In the genomic region with DNA sequence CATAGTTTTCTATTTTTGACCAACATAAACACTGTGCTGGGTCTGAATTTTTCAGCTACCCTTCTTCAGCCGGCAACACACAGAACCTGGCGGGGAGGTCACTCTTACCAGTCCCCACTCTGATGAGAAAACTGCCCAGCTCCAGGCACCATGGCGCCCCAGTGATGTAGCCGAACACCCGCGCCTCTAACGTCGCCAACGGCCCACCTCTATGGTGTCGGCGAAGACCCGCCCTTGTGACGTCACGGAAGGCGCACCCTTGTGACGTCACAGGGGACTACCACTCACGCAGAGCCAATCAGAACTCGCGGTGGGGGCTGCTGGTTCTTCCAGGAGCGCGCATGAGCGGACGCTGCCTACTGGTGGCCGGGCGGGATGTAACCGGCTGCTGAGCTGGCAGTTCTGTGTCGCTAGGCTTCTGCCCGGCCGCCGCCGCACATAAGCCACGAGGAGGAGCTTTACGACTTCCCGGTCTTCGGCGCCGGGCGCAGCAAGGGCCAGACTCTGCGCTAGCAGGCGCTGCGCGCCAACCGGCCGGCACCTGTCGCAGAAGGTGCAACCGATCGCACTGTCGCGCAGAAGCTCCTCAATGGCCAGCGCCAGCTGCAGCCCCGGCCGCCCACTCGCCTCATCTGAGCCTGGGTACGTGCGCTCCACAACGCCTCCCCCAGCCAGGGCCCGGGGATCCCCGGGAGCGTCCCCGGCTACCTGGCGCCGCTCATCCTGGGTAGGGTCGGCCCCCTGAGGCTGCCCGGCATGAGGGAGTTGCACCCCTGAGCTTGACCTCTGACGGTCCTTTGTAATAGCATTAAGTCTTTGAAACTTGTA, we compare ENCODE assay signal across 8 cellular contexts.
A peak's percentile ranks its signal among the peaks of the same experiment; 100 is the strongest.
DNase-seq lines count a peak whose midpoint lies in the region; ATAC-seq and TF ChIP-seq lines count a peak whose summit lies in the region.
"Not testable (repeated sequence)": the region's sequence is repeated elsewhere in the genome, so short reads cannot be mapped to it uniquely, and the experiment has no call there.

No MANE protein-coding gene starts in this region.

- H3K4me3 Mint-ChIP-seq in CD8-positive, alpha-beta T cell = peak overlapping the region; percentile 98
- peak overlapping the region; percentile 97 for H3K4me3 Mint-ChIP-seq in activated naive CD8-positive, alpha-beta T cell treated with anti-CD3 and anti-CD28 coated beads, Interleukin-2, amount 10 ng/mL, durations not matched to agents 7 days and 5 days
- peak overlapping the region; percentile 80 to 99 (median 96) for H3K4me3 Mint-ChIP-seq in naive thymus-derived CD4-positive, alpha-beta T cell

- H3K4me1 Mint-ChIP-seq in CD8-positive, alpha-beta T cell (ENCODE audit: low read depth); activated naive CD8-positive, alpha-beta T cell treated with anti-CD3 and anti-CD28 coated beads, Interleukin-2, amount 10 ng/mL, durations not matched to agents 7 days and 5 days: not testable (repeated sequence)
- H3K4me1 Mint-ChIP-seq in naive thymus-derived CD4-positive, alpha-beta T cell = peaks cover 0 to 11% (median 9%) of the 10 kb centered on the region in 7 donors

- not testable (repeated sequence) for H3K27me3 ChIP-seq in CD8-positive, alpha-beta T cell (ENCODE audit: insufficient read depth, low read length); naive thymus-derived CD4-positive, alpha-beta T cell (ENCODE audit: control insufficient read depth in 2 of 2, insufficient read depth in 2 of 2, low read length in 2 of 2)

- not testable (repeated sequence) for H3K9me3 Mint-ChIP-seq in CD8-positive, alpha-beta T cell; activated naive CD8-positive, alpha-beta T cell treated with anti-CD3 and anti-CD28 coated beads, Interleukin-2, amount 10 ng/mL, durations not matched to agents 7 days and 5 days; naive thymus-derived CD4-positive, alpha-beta T cell

- intact Hi-C loops in CD8-positive, alpha-beta T cell (cut with DNase I, micrococcal nuclease) = loop anchor here in 1 of 2 experiments (2.0 to 10.0 kb wide), 2 partner anchors 48 to 336 kb away; a partner anchor contains a TSS
- intact Hi-C loops in naive thymus-derived CD4-positive, alpha-beta T cell (cut with micrococcal nuclease) = loop anchor here in 1 of 2 donors (10.0 kb wide), 1 partner anchor 46 kb away; no protein-coding TSS in a partner anchor

- not testable (repeated sequence) for H3K36me3 Mint-ChIP-seq in CD8-positive, alpha-beta T cell; activated naive CD8-positive, alpha-beta T cell treated with anti-CD3 and anti-CD28 coated beads, Interleukin-2, amount 10 ng/mL, durations not matched to agents 7 days and 5 days; naive thymus-derived CD4-positive, alpha-beta T cell

- ATAC-seq in CD8-positive, alpha-beta T cell = peak; percentile 99
- ATAC-seq in GM19397 (IDR thresholded peaks at IDR 0.05; ENCODE audit: unreplicated experiment) = peak; percentile 100
- ATAC-seq in HG03280 (IDR thresholded peaks at IDR 0.05; ENCODE audit: unreplicated experiment) = peak; percentile 99
- peak; percentile 100 for ATAC-seq in SK-N-SH treated with all-trans-retinoic acid at 6 μM for 48 hours
- peak; percentile 100 for ATAC-seq in activated naive CD8-positive, alpha-beta T cell treated with anti-CD3 and anti-CD28 coated beads, Interleukin-2, amount 10 ng/mL, durations not matched to agents 7 days and 5 days (ENCODE audit: low read depth)
- peak; percentile 99 for ATAC-seq in naive thymus-derived CD4-positive, alpha-beta T cell

- not testable (repeated sequence) for H3K27me3 Mint-ChIP-seq in CD8-positive, alpha-beta T cell (ENCODE audit: low read depth); activated naive CD8-positive, alpha-beta T cell treated with anti-CD3 and anti-CD28 coated beads, Interleukin-2, amount 10 ng/mL, durations not matched to agents 7 days and 5 days; naive thymus-derived CD4-positive, alpha-beta T cell

- H3K9me3 ChIP-seq in CD8-positive, alpha-beta T cell (ENCODE audit: low read length); naive thymus-derived CD4-positive, alpha-beta T cell (ENCODE audit: control insufficient read depth in 2 of 3, low read length in 3 of 3): not testable (repeated sequence)

- not testable (repeated sequence) for TF ChIP-seq CTCF in CD8-positive, alpha-beta T cell (IDR thresholded peaks at IDR 0.05)

- H3K4me3 ChIP-seq in CD8-positive, alpha-beta T cell (ENCODE audit: low read depth, low read length) = peak overlapping the region; percentile 60
- H3K4me3 ChIP-seq in naive thymus-derived CD4-positive, alpha-beta T cell (ENCODE audit: low read length) = peak overlapping the region; percentile 70

- peak overlapping the region; percentile 78 for H3K27ac ChIP-seq in CD8-positive, alpha-beta T cell (ENCODE audit: low read depth, low read length)
- H3K27ac ChIP-seq in naive thymus-derived CD4-positive, alpha-beta T cell (ENCODE audit: low read depth, low read length) = peak overlapping the region; percentile 80

- H3K36me3 ChIP-seq in CD8-positive, alpha-beta T cell (ENCODE audit: insufficient read depth, low read length); naive thymus-derived CD4-positive, alpha-beta T cell (ENCODE audit: control insufficient read depth in 2 of 3, insufficient read depth in 3 of 3, low read length in 3 of 3): not testable (repeated sequence)

- DNase-seq in CD8-positive, alpha-beta T cell = peak; percentile 98 to 99 (median 98)
- DNase-seq in activated naive CD8-positive, alpha-beta T cell treated with anti-CD3 and anti-CD28 coated beads, Interleukin-2, amount 10 ng/mL, durations not matched to agents 7 days and 5 days = peak; percentile 99
- peak; percentile 95 for DNase-seq in foreskin melanocyte
- DNase-seq in naive thymus-derived CD4-positive, alpha-beta T cell = peak; percentile 97 to 99 (median 99)
- DNase-seq in stimulated activated CD8-positive, alpha-beta memory T cell treated with anti-CD3 and anti-CD28 coated beads, Interleukin-15, amount 100 ng/mL, for 48 hours (ENCODE audit: low read depth in 2 of 2) = peak; percentile 99

- CTCF ChIA-PET in CD8-positive, alpha-beta T cell (lab: Charles Lee) = interaction anchor here (1.4 kb wide), 1 partner anchor 80 kb away, joined by 3 read pairs; no protein-coding TSS in a partner anchor
- CTCF ChIA-PET in naive thymus-derived CD4-positive, alpha-beta T cell (lab: Charles Lee) = not testable (repeated sequence)

- not testable (repeated sequence) for H3K4me1 ChIP-seq in CD8-positive, alpha-beta T cell (ENCODE audit: insufficient read depth, low read length); naive thymus-derived CD4-positive, alpha-beta T cell (ENCODE audit: control insufficient read depth in 2 of 2, insufficient read depth in 2 of 2, low read length in 2 of 2)

- peak overlapping the region; percentile 100 for H3K27ac Mint-ChIP-seq in CD8-positive, alpha-beta T cell
- H3K27ac Mint-ChIP-seq in activated naive CD8-positive, alpha-beta T cell treated with anti-CD3 and anti-CD28 coated beads, Interleukin-2, amount 10 ng/mL, durations not matched to agents 7 days and 5 days = peak overlapping the region; percentile 99
- H3K27ac Mint-ChIP-seq in naive thymus-derived CD4-positive, alpha-beta T cell = peak overlapping the region; percentile 95 to 100 (median 100)

- POLR2A ChIA-PET in CD8-positive, alpha-beta T cell (lab: Charles Lee) = interaction anchor here (0.9 to 1.4 kb wide), 3 partner anchors 79 to 262 kb away, joined by 3 to 5 read pairs (median 4); a partner anchor contains a TSS
- POLR2A ChIA-PET in activated naive CD8-positive, alpha-beta T cell treated with anti-CD3 and anti-CD28 coated beads, Interleukin-2, amount 10 ng/mL, durations not matched to agents 7 days and 5 days (lab: Charles Lee) = interaction anchor here (0.7 to 1.0 kb wide), 2 partner anchors 65 to 162 kb away, joined by 3 read pairs; no protein-coding TSS in a partner anchor
- POLR2A ChIA-PET in naive thymus-derived CD4-positive, alpha-beta T cell (lab: Charles Lee) = not testable (repeated sequence)

Comparison
In these comparisons a context has a peak if more than half of its experiments do, and no peak if none do; other contexts are left out.
1. Peak in every context shown above with its lines: DNase-seq, ATAC-seq, H3K4me3 ChIP-seq and H3K27ac ChIP-seq.